8 cellular contexts compared by ENCODE assay signal in the genomic region with DNA sequence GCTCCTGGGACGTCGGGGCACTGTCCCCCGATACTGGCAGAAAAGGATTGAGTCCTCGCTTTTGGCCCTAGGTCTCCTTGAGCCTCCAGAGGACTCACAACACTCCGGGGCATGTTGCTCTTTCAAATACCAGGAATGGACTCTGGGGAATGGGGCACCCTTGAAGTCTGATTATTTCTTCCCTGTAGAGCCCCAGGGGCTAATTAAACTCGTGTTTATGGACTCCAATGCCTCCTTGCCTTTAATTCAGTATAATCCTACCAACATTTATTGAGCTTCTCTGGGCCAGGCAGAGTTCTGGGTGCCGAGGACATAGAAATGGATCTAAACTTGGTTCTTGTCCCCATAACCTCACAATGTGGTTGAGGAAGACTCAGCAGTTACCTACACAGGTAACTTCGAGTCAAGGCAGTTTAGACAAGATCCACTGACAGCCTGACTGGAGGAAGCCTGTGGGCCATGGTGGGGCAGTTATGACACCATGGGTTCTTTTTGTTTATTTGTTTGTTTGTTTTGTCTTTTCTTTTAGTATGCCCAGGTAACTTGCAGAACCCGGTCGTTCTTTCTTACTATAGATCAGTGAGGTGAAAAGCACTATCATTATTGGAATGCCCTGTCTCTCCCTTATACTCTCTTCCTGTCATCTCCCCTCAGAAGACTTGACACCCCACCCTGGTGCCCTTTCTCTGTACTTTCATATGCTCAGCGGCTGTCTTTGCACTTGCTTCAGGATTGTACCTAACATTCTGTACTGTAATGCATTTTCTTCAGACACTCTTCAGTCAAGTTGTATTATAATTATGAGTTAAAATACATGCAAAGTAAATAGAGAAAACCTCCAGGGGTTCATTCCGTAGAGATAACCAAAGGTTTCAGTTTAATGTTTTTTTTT. TPM values are rescaled to one million over a fixed set of nuclear protein-coding genes. Genes with fewer than 3 reads are reported as not detected.
DNase-seq lines count a peak whose midpoint lies in the region; ATAC-seq and TF ChIP-seq lines count a peak whose summit lies in the region.

No MANE protein-coding gene starts in this region.

- no peak for DNase-seq in activated CD4-positive, CD25-positive, alpha-beta regulatory T cell (lab: John Stamatoyannopoulos, UW)
- peak; percentile 19 for DNase-seq in KBM-7
- DNase-seq in activated B cell treated with CpG ODN at 0.5 μM for 24 hours: no peak
- DNase-seq in foreskin keratinocyte: no peak
- no peak for DNase-seq in psoas muscle
- no peak for DNase-seq in stimulated activated CD8-positive, alpha-beta memory T cell treated with anti-CD3 and anti-CD28 coated beads, Interleukin-4, amount 100 ng/mL, for 48 hours
- no peak for DNase-seq in NCI-H2029 (lab: John Stamatoyannopoulos, UW)

- H3K4me1 ChIP-seq in foreskin keratinocyte: peaks cover 8% of the 10 kb centered on the region
- H3K4me1 ChIP-seq in psoas muscle: peaks cover 60% of the 10 kb centered on the region

- peaks cover 81% of the 10 kb centered on the region for H3K4me1 Mint-ChIP-seq in activated B cell treated with CpG ODN at 0.5 μM for 24 hours

- H3K9me3 Mint-ChIP-seq in activated B cell treated with CpG ODN at 0.5 μM for 24 hours: no peaks in the 10 kb centered on the region

- H3K27me3 Mint-ChIP-seq in activated B cell treated with CpG ODN at 0.5 μM for 24 hours: no peaks in the 10 kb centered on the region

- CTCF ChIA-PET in activated B cell treated with CpG ODN at 0.5 μM for 24 hours (lab: Charles Lee): interaction anchor here (0.7 to 4.9 kb wide), 14 partner anchors 9 to 113 kb away, joined by 3 to 51 read pairs (median 8); partner anchors contain the start of gene CASP10

- H3K27ac ChIP-seq in foreskin keratinocyte: peak overlapping the region; percentile 99
- peak overlapping the region; percentile 100 for H3K27ac ChIP-seq in psoas muscle

- peak overlapping the region; percentile 100 for H3K4me3 ChIP-seq in psoas muscle

- POLR2A ChIA-PET in activated B cell treated with CpG ODN at 0.5 μM for 24 hours (lab: Charles Lee): interaction anchor here (0.5 to 5.2 kb wide), 20 partner anchors 11 to 332 kb away, joined by 3 to 147 read pairs (median 14); partner anchors contain the start of genes CASP10, CASP8, CLK1 and HYCC2

- peak overlapping the region; percentile 100 for H3K4me3 Mint-ChIP-seq in activated B cell treated with CpG ODN at 0.5 μM for 24 hours

- 6 to 12% (median 10%) methylated on average over 12 of the region's 12 CpGs for WGBS in psoas muscle, 3 donors

- TF ChIP-seq CTCF in activated B cell treated with CpG ODN at 0.5 μM for 24 hours (IDR thresholded peaks at IDR 0.05) (no peak), foreskin keratinocyte (conservative IDR thresholded peaks at IDR 0.05) (no peak), psoas muscle (IDR thresholded peaks at IDR 0.05) (no peak)

- H3K36me3 ChIP-seq in psoas muscle (ENCODE audit: insufficient read depth in 1 of 2, low read depth in 1 of 2): peaks cover 2 to 17% of the 10 kb centered on the region in 2 donors

- in situ Hi-C loops in KBM-7 (cut with MboI; ENCODE audit: low pct_unique_long_range_greater_than_20kb, low sequenced_read_pairs): no loop called here

- H3K36me3 Mint-ChIP-seq in activated B cell treated with CpG ODN at 0.5 μM for 24 hours (ENCODE audit: low read depth): peaks cover 58% of the 10 kb centered on the region

- peak overlapping the region; percentile 99 for H3K27ac Mint-ChIP-seq in activated B cell treated with CpG ODN at 0.5 μM for 24 hours

- peak; percentile 2 for ATAC-seq in activated CD4-positive, CD25-positive, alpha-beta regulatory T cell treated with anti-CD3 and anti-CD28 coated beads, Interleukin-2, amount 50 U/mL, for 24 hours
- ATAC-seq in activated B cell treated with CpG ODN at 0.5 μM for 24 hours (ENCODE audit: low read depth) (peak; percentile 2), foreskin keratinocyte (peak; percentile 50), psoas muscle (peak in 1 of 4 donors; percentile 24)

- H3K27me3 ChIP-seq in foreskin keratinocyte (no peaks in the 10 kb centered on the region), psoas muscle (ENCODE audit: insufficient read depth in 3 of 3, low read length in 2 of 3) (no peaks in the 10 kb centered on the region)

- intact Hi-C loops in activated B cell treated with CpG ODN at 0.5 μM for 24 hours (cut with micrococcal nuclease) (loop anchor here (1.0 to 5.0 kb wide), 16 partner anchors 8 to 663 kb away; partner anchors contain the start of genes ALS2, BZW1, CLK1 and HYCC2), psoas muscle (cut with DNase I) (loop anchor here (5.0 kb wide), 2 partner anchors 33 to 47 kb away; partner anchors contain the start of genes HYCC2 (in 1 of the 2) and NDUFB3 (in 1 of the 2))

- H3K9me3 ChIP-seq in psoas muscle: no peaks in the 10 kb centered on the region

RNA-seq across cellular contexts. Expression of gene CFLAR, which starts 3.2 kb away (rescaled TPM):
- 274 and 320 TPM in 2 replicates for total RNA-seq in activated B cell treated with CpG ODN at 0.5 μM for 24 hours
- 38.0 and 44.2 TPM in 2 replicates for total RNA-seq in foreskin keratinocyte
- 17.2 and 22.2 TPM in 2 replicates for polyA plus RNA-seq in foreskin keratinocyte
- total RNA-seq in psoas muscle: 100 to 1,000 TPM; 180 to 358 (median 346) TPM
- 100 to 1,000 TPM in 2 of 3 donors, 10 to 100 TPM in 1; 84.7 to 340 (median 239) TPM for polyA plus RNA-seq in psoas muscle

RNA-seq across cellular contexts. Expression of gene NDUFB3, which starts 47.4 kb away (rescaled TPM):
- 85.4 and 94.2 TPM in 2 replicates for total RNA-seq in activated B cell treated with CpG ODN at 0.5 μM for 24 hours
- total RNA-seq in foreskin keratinocyte: 137 and 143 TPM in 2 replicates
- 175 and 176 TPM in 2 replicates for polyA plus RNA-seq in foreskin keratinocyte
- 100 to 1,000 TPM; 188 to 271 (median 261) TPM for total RNA-seq in psoas muscle
- 100 to 1,000 TPM; 200 to 255 (median 202) TPM for polyA plus RNA-seq in psoas muscle

RNA-seq across cellular contexts. Expression of gene HYCC2, which starts 47.7 kb away (rescaled TPM):
- total RNA-seq in activated B cell treated with CpG ODN at 0.5 μM for 24 hours: 32.0 and 39.6 TPM in 2 replicates
- total RNA-seq in foreskin keratinocyte: 7.8 and 9.4 TPM in 2 replicates
- polyA plus RNA-seq in foreskin keratinocyte: 0.93 and 1.1 TPM in 2 replicates
- total RNA-seq in psoas muscle: 1 to 10 TPM; 7.6 to 8.6 (median 8.1) TPM
- polyA plus RNA-seq in psoas muscle: 1 to 10 TPM; 1.7 to 5.2 (median 2.1) TPM
